8 cellular contexts compared by ENCODE assay signal in the genomic region with DNA sequence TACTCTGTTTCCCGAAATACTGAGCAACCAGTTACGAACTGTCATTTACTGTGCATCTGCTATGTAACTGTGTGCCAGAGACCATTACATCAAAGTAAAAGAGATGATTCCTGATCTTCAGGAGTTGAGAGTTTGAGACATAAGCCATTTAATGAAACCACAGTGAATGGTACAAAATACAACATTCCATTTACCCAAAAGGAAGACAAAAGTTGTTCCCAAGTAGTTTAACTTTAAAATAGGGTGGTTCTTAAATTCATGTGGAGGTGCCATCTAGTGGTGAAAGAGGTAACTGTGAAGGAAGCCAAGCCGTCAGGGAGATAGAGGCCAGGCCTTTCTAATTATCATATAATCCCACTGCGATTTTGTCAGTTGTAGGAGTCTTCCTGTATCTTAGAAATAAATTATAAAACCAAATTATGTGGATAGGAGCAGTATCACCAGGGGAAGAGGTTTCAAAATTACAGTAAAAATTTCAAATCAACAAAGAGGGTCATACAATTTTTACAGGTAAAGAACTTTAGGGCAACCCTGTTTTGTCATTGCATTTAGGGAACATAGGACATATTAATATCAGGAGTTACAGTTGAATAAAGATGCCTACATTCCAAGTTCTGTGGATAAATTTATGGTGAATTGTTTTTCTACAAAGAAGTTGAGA.
DNase-seq lines count a peak whose midpoint lies in the region; ATAC-seq and TF ChIP-seq lines count a peak whose summit lies in the region.

No MANE protein-coding gene starts in this region.

- H3K36me3 ChIP-seq in right atrium auricular region, result peaks cover 45% of the 10 kb centered on the region

- peaks cover 0 to 30% of the 10 kb centered on the region in 2 donors for H3K4me1 ChIP-seq in right atrium auricular region

- in situ Hi-C loops in GM13977 (cut with MboI; ENCODE audit: low pct_unique_long_range_greater_than_20kb, low sequenced_read_pairs, unreplicated experiment), result loop anchor here (25.0 kb wide), 1 partner anchor 328 kb away; no protein-coding TSS in a partner anchor

- H3K27ac ChIP-seq in C4-2B, result no peak overlapping the region
- H3K27ac ChIP-seq in right atrium auricular region, result peak overlapping the region in 1 of 2 donors; percentile 3

- no peak overlapping the region for H3K4me3 ChIP-seq in right atrium auricular region

- DNase-seq in GM13977 (ENCODE audit: low spot score) (peak; percentile 71), NCI-H345 treated with DMSO at 0.1 percent for 48 hours (lab: John Stamatoyannopoulos, UW; ENCODE audit: unreplicated experiment) (peak; percentile 53), amniotic epithelial cell (ENCODE audit: low read depth) (peak; percentile 56), right atrium auricular region (ENCODE audit: low spot score) (no peak), smooth muscle cell of the brain vasculature (ENCODE audit: low read depth, low spot score) (peak; percentile 32)
- DNase-seq in activated naive CD4-positive, alpha-beta T cell (lab: John Stamatoyannopoulos, UW), result no peak

- H3K9me3 ChIP-seq in right atrium auricular region, result no peaks in the 10 kb centered on the region

- no peaks in the 10 kb centered on the region for H3K27me3 ChIP-seq in right atrium auricular region

- TF ChIP-seq CTCF in C4-2B (conservative IDR thresholded peaks at IDR 0.05) (peak; percentile 76), GM13977 (IDR thresholded peaks at IDR 0.05; ENCODE audit: extremely low read depth, insufficient read depth, missing control alignments) (peak; percentile 71), right atrium auricular region (IDR thresholded peaks at IDR 0.05) (peak; percentile 69 to 88)

- no peak for ATAC-seq in GM21737 (IDR thresholded peaks at IDR 0.05; ENCODE audit: unreplicated experiment)

Comparison
In these comparisons a context has a peak if more than half of its experiments do, and no peak if none do; other contexts are left out.
1. DNase-seq: peak in GM13977 (single experiment), NCI-H345 treated with DMSO at 0.1 percent for 48 hours (single experiment), amniotic epithelial cell (single experiment) and smooth muscle cell of the brain vasculature (single experiment); none in right atrium auricular region (single experiment) and activated naive CD4-positive, alpha-beta T cell (0 of 4).
2. Peak in every context shown above with its lines, with median percentiles within 50 percentile points of each other: CTCF ChIP-seq.